In the genomic region with DNA sequence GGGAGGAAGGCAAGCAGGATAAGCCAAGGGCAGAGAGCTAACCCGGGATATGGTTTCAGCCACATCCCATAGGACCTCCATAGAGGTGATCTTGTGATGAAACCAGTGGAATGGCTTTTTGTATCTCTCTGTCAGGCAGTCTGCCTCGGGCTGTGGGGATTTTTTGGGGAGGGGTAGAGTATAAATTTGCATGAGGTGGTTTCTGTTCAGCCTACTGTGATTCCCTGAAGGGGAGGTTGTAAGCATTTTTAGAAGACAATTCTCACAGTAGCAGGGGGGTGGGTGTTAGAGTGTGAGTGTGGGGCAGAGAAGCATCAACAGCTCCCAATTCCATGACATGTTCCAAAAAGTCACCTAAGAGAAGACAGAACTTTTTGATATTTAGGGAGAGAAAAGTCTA, we compare ENCODE assay signal across 12 cellular contexts. TPM values are rescaled to one million over a fixed set of nuclear protein-coding genes. Genes with fewer than 3 reads are reported as not detected.
A peak's percentile ranks its signal among the peaks of the same experiment; 100 is the strongest.
DNase-seq lines count a peak whose midpoint lies in the region; ATAC-seq and TF ChIP-seq lines count a peak whose summit lies in the region.
"Had no signal": no experiment of that assay in that cellular context is flagged by ENCODE, and none has a peak within 500 bp of the region (broad histone marks: within the 10 kb centered on the region; RNA-seq: fewer than 3 reads in every experiment).

No MANE protein-coding gene starts in this region.

- H3K9me3 ChIP-seq in vagina, result no peaks in the 10 kb centered on the region
- H3K9me3 ChIP-seq: suprapubic skin had no signal

- intact Hi-C loops in vagina (cut with DNase I), result no loop called here

- no peak for DNase-seq in vagina (ENCODE audit: extremely low spot score in 2 of 2)
- DNase-seq in stimulated activated CD4-positive, alpha-beta T cell treated with anti-CD3 and anti-CD28 coated beads, Interleukin-4, amount 100 ng/mL, for 24 hours, result no peak
- no peak for DNase-seq in stimulated activated CD4-positive, alpha-beta T cell treated with anti-CD3 and anti-CD28 coated beads, Interleukin-2, amount 100 ng/mL, for 48 hours
- DNase-seq: activated CD4-positive, alpha-beta memory T cell treated with anti-CD3 and anti-CD28 coated beads for 36 hours; NCI-H187; SIG-M5; stimulated activated CD4-positive, alpha-beta T cell treated with anti-CD3 and anti-CD28 coated beads, Interleukin-15, amount 100 ng/mL, for 24 hours had no signal

- ATAC-seq in GM19351 (IDR thresholded peaks at IDR 0.05; ENCODE audit: unreplicated experiment) (peak; percentile 85), HG02763 (IDR thresholded peaks at IDR 0.05; ENCODE audit: unreplicated experiment) (peak; percentile 94), HG03571 (IDR thresholded peaks at IDR 0.05; ENCODE audit: unreplicated experiment) (peak; percentile 80), GM18861 (IDR thresholded peaks at IDR 0.05; ENCODE audit: unreplicated experiment) (no peak)

- no peak for TF ChIP-seq POLR2A in vagina (IDR thresholded peaks at IDR 0.05)

- H3K27me3 ChIP-seq in vagina, result no peaks in the 10 kb centered on the region
- H3K27me3 ChIP-seq: suprapubic skin had no signal

- peak overlapping the region; percentile 54 for H3K27ac ChIP-seq in vagina
- H3K27ac ChIP-seq: suprapubic skin had no signal

- no peaks in the 10 kb centered on the region for H3K36me3 ChIP-seq in vagina
- H3K36me3 ChIP-seq: suprapubic skin had no signal

- H3K4me1 ChIP-seq in vagina, result peaks cover 26% of the 10 kb centered on the region

- H3K4me3 ChIP-seq in vagina, result no peak overlapping the region
- H3K4me3 ChIP-seq: suprapubic skin had no signal

- TF ChIP-seq CTCF in vagina (IDR thresholded peaks at IDR 0.05), result no peak

RNA-seq across cellular contexts. Expression of gene OR9A2, which starts 11.8 kb away (rescaled TPM):
- not detected for total RNA-seq in vagina
- total RNA-seq: activated CD4-positive, alpha-beta memory T cell treated with anti-CD3 and anti-CD28 coated beads for 36 hours had no signal

RNA-seq across cellular contexts. Expression of gene OR6V1, which starts 37.0 kb away (rescaled TPM):
- not detected for total RNA-seq in vagina
- total RNA-seq: activated CD4-positive, alpha-beta memory T cell treated with anti-CD3 and anti-CD28 coated beads for 36 hours; suprapubic skin had no signal

RNA-seq across cellular contexts. Expression of gene KEL, which starts 52.9 kb away (rescaled TPM):
- 2.2 TPM for total RNA-seq in vagina
